In the genomic region with DNA sequence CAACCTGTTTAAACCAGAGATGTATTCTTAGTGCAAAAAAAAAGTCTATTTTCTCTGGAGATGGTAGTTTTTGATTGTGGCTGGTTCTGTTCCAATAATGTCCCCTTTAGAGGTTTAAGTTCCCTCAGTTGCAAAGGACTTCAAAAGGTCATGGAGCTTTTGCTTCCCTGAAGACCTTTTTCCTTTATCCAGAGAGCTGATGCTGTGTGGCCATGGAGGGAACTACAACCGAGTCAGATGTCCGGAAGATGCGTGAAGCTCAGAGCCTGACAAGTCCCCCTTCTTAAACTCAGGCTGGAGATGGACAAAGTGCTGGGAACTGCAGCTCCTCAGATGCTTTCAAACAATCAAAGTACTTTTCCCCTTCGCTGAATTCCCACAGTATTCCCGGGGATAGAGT, we compare ENCODE assay signal across 19 cellular contexts.
A peak's percentile ranks its signal among the peaks of the same experiment; 100 is the strongest.
DNase-seq lines count a peak whose midpoint lies in the region; ATAC-seq and TF ChIP-seq lines count a peak whose summit lies in the region.
"Had no signal": no experiment of that assay in that cellular context is flagged by ENCODE, and none has a peak within 500 bp of the region (broad histone marks: within the 10 kb centered on the region; RNA-seq: fewer than 3 reads in every experiment).

No MANE protein-coding gene starts in this region.

- H3K36me3 ChIP-seq in OCI-LY7 (ENCODE audit: insufficient read depth, low read length) = no peaks in the 10 kb centered on the region
- H3K36me3 ChIP-seq: ascending aorta, esophagus muscularis mucosa, heart left ventricle, thyroid gland had no signal

- peaks cover 38% of the 10 kb centered on the region for H3K27me3 Mint-ChIP-seq in osteocyte (ENCODE audit: unreplicated experiment)

- TF ChIP-seq CTCF in OCI-LY7 (conservative IDR thresholded peaks at IDR 0.05; ENCODE audit: low read length) (peak; percentile 39; the same call in 1 of the 2 replicates), osteocyte (IDR thresholded peaks at IDR 0.05) (peak; percentile 34)

- H3K9me2 ChIP-seq in OCI-LY7 (ENCODE audit: insufficient read depth, low read length) = no peaks in the 10 kb centered on the region

- H3K9me3 Mint-ChIP-seq in osteocyte (ENCODE audit: unreplicated experiment) = no peaks in the 10 kb centered on the region
- H3K9me3 Mint-ChIP-seq: CD4-positive, alpha-beta memory T cell had no signal

- H3K27ac ChIP-seq in OCI-LY7 (ENCODE audit: low read depth, low read length, poor library complexity, severe bottlenecking) = no peak overlapping the region
- H3K27ac ChIP-seq: 22Rv1, ascending aorta, esophagus muscularis mucosa, heart left ventricle, thyroid gland had no signal

- no peaks in the 10 kb centered on the region for H3K79me2 ChIP-seq in OCI-LY7 (ENCODE audit: insufficient read depth, low read depth, low read length)

- no peak overlapping the region for H3K4me3 Mint-ChIP-seq in osteocyte (ENCODE audit: unreplicated experiment)
- H3K4me3 Mint-ChIP-seq: CD4-positive, alpha-beta memory T cell had no signal

- no peak for ATAC-seq in GM21528 (IDR thresholded peaks at IDR 0.05; ENCODE audit: low FRiP score, unreplicated experiment)
- ATAC-seq: heart left ventricle, left cardiac atrium had no signal

- POLR2A ChIA-PET in OCI-LY7 (lab: Charles Lee) = no interaction called here

- BruUV-seq in OCI-LY7 (replicated peaks; lab: Mats Ljungman, UMichigan) = no TSS peak

- no peaks in the 10 kb centered on the region for H3K4me1 ChIP-seq in OCI-LY7 (ENCODE audit: insufficient read depth, low read length, poor library complexity, severe bottlenecking)
- H3K4me1 ChIP-seq: ascending aorta, esophagus muscularis mucosa, heart left ventricle, thyroid gland had no signal

- H3K4me3 ChIP-seq in OCI-LY7 (ENCODE audit: low read depth, low read length, poor library complexity, severe bottlenecking) = no peak overlapping the region
- H3K4me3 ChIP-seq: ascending aorta, esophagus muscularis mucosa, heart left ventricle, thyroid gland had no signal

- no peak overlapping the region for H2AFZ ChIP-seq in OCI-LY7 (ENCODE audit: low read length)

- no peak overlapping the region for H3K27ac Mint-ChIP-seq in osteocyte (ENCODE audit: unreplicated experiment)
- H3K27ac Mint-ChIP-seq: CD4-positive, alpha-beta memory T cell had no signal

- peaks cover 13% of the 10 kb centered on the region for H3K4me1 Mint-ChIP-seq in osteocyte (ENCODE audit: unreplicated experiment)

- CTCF ChIA-PET in OCI-LY7 (lab: Charles Lee; ENCODE audit: unreplicated experiment) = no interaction called here

- H3K36me3 Mint-ChIP-seq in osteocyte (ENCODE audit: unreplicated experiment) = no peaks in the 10 kb centered on the region
- H3K36me3 Mint-ChIP-seq: CD4-positive, alpha-beta memory T cell had no signal

- no peak overlapping the region for H3K4me2 ChIP-seq in OCI-LY7 (ENCODE audit: low read length)

- DNase-seq in DMS 273 (lab: John Stamatoyannopoulos, UW; ENCODE audit: unreplicated experiment) (peak; percentile 40), DMS 273 treated with DMSO at 0.1 percent for 48 hours (lab: John Stamatoyannopoulos, UW) (no peak), OCI-LY7 (ENCODE audit: low spot score) (no peak), cerebellar cortex (ENCODE audit: low spot score) (peak; percentile 9), osteocyte (ENCODE audit: extremely low spot score, unreplicated experiment) (no peak), NOMO-1 treated with dmso at 0.1 percent for 144 hours (lab: John Stamatoyannopoulos, UW; ENCODE audit: unreplicated experiment) (no peak), dedifferentiated amniotic fluid mesenchymal stem cell (ENCODE audit: extremely low spot score) (no peak)
- DNase-seq: activated naive CD4-positive, alpha-beta T cell; CD4-positive, alpha-beta memory T cell; dermis blood vessel endothelial cell; heart left ventricle; left cardiac atrium; NCI-H446 treated with DMSO at 0.1 percent for 48 hours; stimulated activated CD4-positive, alpha-beta T cell treated with anti-CD3 and anti-CD28 coated beads, Interleukin-4, amount 100 ng/mL, for 4 hours; thyroid gland had no signal

- intact Hi-C loops in OCI-LY7 (cut with micrococcal nuclease; ENCODE audit: unreplicated experiment) = no loop called here

- no peaks in the 10 kb centered on the region for H4K20me1 ChIP-seq in OCI-LY7 (ENCODE audit: insufficient read depth, low read length)

- no peaks in the 10 kb centered on the region for H3K9me3 ChIP-seq in OCI-LY7 (ENCODE audit: low read length)
- H3K9me3 ChIP-seq: ascending aorta, esophagus muscularis mucosa, heart left ventricle, thyroid gland had no signal

Comparison
In these comparisons a context has a peak if more than half of its experiments do, and no peak if none do; other contexts are left out.
1. DNase-seq: peak in DMS 273 (single experiment) and cerebellar cortex (single experiment); none in DMS 273 treated with DMSO at 0.1 percent for 48 hours (single experiment), OCI-LY7 (single experiment), osteocyte (single experiment), NOMO-1 treated with dmso at 0.1 percent for 144 hours (single experiment) and dedifferentiated amniotic fluid mesenchymal stem cell (single experiment).